Comparison of ENCODE assay signal across 11 cellular contexts in genomic region chr1:163055531-163055930, GRCh38. TPM values are rescaled to one million over a fixed set of nuclear protein-coding genes. Genes with fewer than 3 reads are reported as not detected.
DNase-seq lines count a peak whose midpoint lies in the region; ATAC-seq lines count a peak whose summit lies in the region.
"Had no signal": no experiment of that assay in that cellular context is flagged by ENCODE, and none has a peak within 500 bp of the region (broad histone marks: within the 10 kb centered on the region; RNA-seq: fewer than 3 reads in every experiment).

No MANE protein-coding gene starts in this region.

- DNase-seq in DMS53 (lab: John Stamatoyannopoulos, UW), result peak; percentile 97
- peak; percentile 91 for DNase-seq in NCI-H2029 (lab: John Stamatoyannopoulos, UW)
- peak; percentile 98 for DNase-seq in NCI-H748 (lab: John Stamatoyannopoulos, UW; ENCODE audit: unreplicated experiment)
- DNase-seq in head of caudate nucleus, result peak in 41 of 42 donors; percentile 13 to 89 (median 58)
- DNase-seq in NCI-H1694 (lab: John Stamatoyannopoulos, UW), result no peak
- no peak for DNase-seq in KG1 (lab: John Stamatoyannopoulos, UW)
- no peak for DNase-seq in Right ventricle myocardium superior
- DNase-seq: activated CD4-positive, alpha-beta memory T cell treated with anti-CD3 and anti-CD28 coated beads, Interleukin-2, amount 10 ng/mL, durations not matched to agents 7 days and 5 days; Calu3; PC-3 had no signal

- no peak for ATAC-seq in HG02763 (IDR thresholded peaks at IDR 0.05; ENCODE audit: unreplicated experiment)
- ATAC-seq in Right ventricle myocardium superior (ENCODE audit: poor library complexity), result no peak
- ATAC-seq: PC-3 had no signal

- intact Hi-C loops in head of caudate nucleus (cut with DNase I), result no loop called here
- intact Hi-C loops in Right ventricle myocardium superior (cut with DNase I), result no loop called here

RNA-seq across cellular contexts. Expression of gene RGS4, which starts 13.6 kb away (rescaled TPM):
- 0.78 TPM for total RNA-seq in Right ventricle myocardium superior
- total RNA-seq: activated CD4-positive, alpha-beta memory T cell treated with anti-CD3 and anti-CD28 coated beads, Interleukin-2, amount 10 ng/mL, durations not matched to agents 7 days and 5 days had no signal

Comparison
In these comparisons a context has a peak if more than half of its experiments do, and no peak if none do; other contexts are left out.
1. DNase-seq: peak in DMS53 (single experiment), NCI-H2029 (single experiment), NCI-H748 (single experiment) and head of caudate nucleus (41 of 42); none in NCI-H1694 (single experiment), KG1 (single experiment) and Right ventricle myocardium superior (single experiment).